8 cellular contexts compared by ENCODE assay signal in the genomic region with DNA sequence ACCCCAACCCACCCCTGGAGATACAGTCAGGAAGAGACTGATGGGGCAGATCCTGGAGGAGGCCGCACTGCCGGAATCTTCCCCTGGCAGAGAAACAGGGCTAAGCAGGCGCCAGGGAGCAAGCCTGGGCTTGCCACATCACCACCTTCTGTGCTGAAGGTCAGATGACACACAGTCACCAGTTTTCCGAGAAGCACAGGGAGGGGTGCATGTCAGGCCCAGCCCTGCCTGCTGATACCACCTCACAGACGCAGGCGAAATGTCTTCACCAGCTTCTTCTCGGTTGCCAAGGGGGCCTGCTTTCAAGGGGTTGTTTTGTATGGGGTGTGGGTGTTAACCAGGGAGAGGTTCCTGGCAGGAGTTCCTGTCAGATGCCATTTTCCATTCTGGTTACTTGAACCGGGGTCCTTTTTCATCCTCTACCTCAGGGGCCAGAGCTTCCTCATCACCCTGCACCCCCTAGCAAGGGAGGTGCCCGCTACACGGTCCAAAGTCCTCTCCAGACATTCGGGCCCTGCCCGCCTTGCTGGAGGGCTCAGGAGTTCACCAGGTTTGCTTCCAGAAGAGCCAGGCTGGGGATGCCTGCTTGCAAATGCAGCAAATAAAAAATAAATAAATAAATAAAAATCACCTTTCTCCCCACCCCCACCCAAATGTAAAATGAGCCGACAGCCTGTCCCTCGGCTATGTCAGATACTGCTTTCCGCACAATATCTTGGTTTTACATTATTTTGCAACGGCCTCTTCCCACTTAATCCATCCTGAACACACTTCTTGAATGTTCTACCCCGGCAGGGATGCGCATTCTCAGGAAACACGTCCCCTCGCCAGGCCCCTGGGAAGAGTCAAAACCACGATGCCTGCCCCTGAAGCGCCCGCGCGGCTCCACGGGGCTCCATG. TPM values are rescaled to one million over a fixed set of nuclear protein-coding genes. Genes with fewer than 3 reads are reported as not detected.
DNase-seq lines count a peak whose midpoint lies in the region; ATAC-seq and TF ChIP-seq lines count a peak whose summit lies in the region.

No MANE protein-coding gene starts in this region.

- no peaks in the 10 kb centered on the region for H3K9me3 Mint-ChIP-seq in activated T-cell treated with anti-CD3 and anti-CD28 coated beads, Interleukin-2, amount 50 U/mL, for 24 hours

- H3K27ac ChIP-seq in HUES64 (ENCODE audit: low read depth, low read length) (peak overlapping the region; percentile 92), PC-9 (peak overlapping the region; percentile 100), muscle layer of colon (ENCODE audit: low read depth, low read length) (peak overlapping the region; percentile 100)

- H3K79me2 ChIP-seq in PC-9 (ENCODE audit: low read depth) = peaks cover 73% of the 10 kb centered on the region

- peak; percentile 97 for TF ChIP-seq POLR2A in erythroblast (IDR thresholded peaks at IDR 0.05; ENCODE audit: low read length)

- no peaks in the 10 kb centered on the region for H3K9me3 ChIP-seq in HUES64 (ENCODE audit: insufficient read depth, low read depth, low read length)
- no peaks in the 10 kb centered on the region for H3K9me3 ChIP-seq in PC-9 (ENCODE audit: insufficient read depth, low read depth)
- no peaks in the 10 kb centered on the region for H3K9me3 ChIP-seq in muscle layer of colon (ENCODE audit: low read length)

- H3K36me3 Mint-ChIP-seq in activated T-cell treated with anti-CD3 and anti-CD28 coated beads, Interleukin-2, amount 50 U/mL, for 24 hours (ENCODE audit: low read depth) = peaks cover 71% of the 10 kb centered on the region

- peak overlapping the region; percentile 65 for H3K4me3 ChIP-seq in HUES64 (ENCODE audit: low read length)
- H3K4me3 ChIP-seq in PC-9 = peak overlapping the region; percentile 90
- H3K4me3 ChIP-seq in muscle layer of colon (ENCODE audit: low read depth in 1 of 2, low read length in 2 of 2) = peak overlapping the region; percentile 58 to 72

- H3K9me2 ChIP-seq in PC-9 (ENCODE audit: insufficient read depth) = no peaks in the 10 kb centered on the region

- peaks cover 82% of the 10 kb centered on the region for H3K4me1 ChIP-seq in HUES64 (ENCODE audit: insufficient read depth, low read length)
- H3K4me1 ChIP-seq in PC-9 (replicated peaks; ENCODE audit: insufficient read depth) = peaks cover 52% of the 10 kb centered on the region
- peaks cover 45% of the 10 kb centered on the region for H3K4me1 ChIP-seq in muscle layer of colon (ENCODE audit: insufficient read depth, low read length)

- CTCF ChIA-PET in PC-9 (lab: Charles Lee) = no interaction called here

- peak overlapping the region; percentile 100 for H3K27ac Mint-ChIP-seq in activated T-cell treated with anti-CD3 and anti-CD28 coated beads, Interleukin-2, amount 50 U/mL, for 24 hours

- DNase-seq in COLO668 (lab: John Stamatoyannopoulos, UW; ENCODE audit: unreplicated experiment) (peak; percentile 84), PC-9 (peak; percentile 95), erythroblast (lab: John Stamatoyannopoulos, UW) (peak; percentile 98)
- peak; percentile 87 for DNase-seq in activated T-cell treated with anti-CD3 and anti-CD28 coated beads, Interleukin-2, amount 50 U/mL, for 24 hours
- DNase-seq in stimulated activated CD8-positive, alpha-beta memory T cell treated with anti-CD3 and anti-CD28 coated beads, Interleukin-4, amount 100 ng/mL, for 48 hours = peak; percentile 90

- H3K4me3 Mint-ChIP-seq in activated T-cell treated with anti-CD3 and anti-CD28 coated beads, Interleukin-2, amount 50 U/mL, for 24 hours = peak overlapping the region; percentile 100

- WGBS in HUES64 = 34% methylated on average over 26 of the region's 26 CpGs

- H3K36me3 ChIP-seq in HUES64 (ENCODE audit: insufficient read depth, low read length) (0 out of 2 replicates have a peak, but pooled peaks cover 3% of the 10 kb centered on the region), PC-9 (ENCODE audit: low read depth) (peaks cover 35% of the 10 kb centered on the region), muscle layer of colon (ENCODE audit: insufficient read depth, low read length) (peaks cover 21% of the 10 kb centered on the region)

- H4K20me1 ChIP-seq in PC-9 (ENCODE audit: insufficient read depth) = peaks cover 38% of the 10 kb centered on the region

- peaks cover 56% of the 10 kb centered on the region for H3K4me1 Mint-ChIP-seq in activated T-cell treated with anti-CD3 and anti-CD28 coated beads, Interleukin-2, amount 50 U/mL, for 24 hours (ENCODE audit: low read depth)

- no TSS peak for BruUV-seq in PC-9 (replicated peaks; lab: Mats Ljungman, UMichigan)

- H3K27me3 Mint-ChIP-seq in activated T-cell treated with anti-CD3 and anti-CD28 coated beads, Interleukin-2, amount 50 U/mL, for 24 hours = peaks cover 2% of the 10 kb centered on the region

- H3K27me3 ChIP-seq in HUES64 (ENCODE audit: insufficient read depth, low read length) = no peaks in the 10 kb centered on the region
- H3K27me3 ChIP-seq in PC-9 (ENCODE audit: insufficient read depth, low read depth) = no peaks in the 10 kb centered on the region
- H3K27me3 ChIP-seq in muscle layer of colon (ENCODE audit: control insufficient read depth in 1 of 2, insufficient read depth in 2 of 2, low read length in 2 of 2) = no peaks in the 10 kb centered on the region

- H3K9ac ChIP-seq in HUES64 (ENCODE audit: low read depth, low read length) = peak overlapping the region; percentile 85
- peak overlapping the region; percentile 100 for H3K9ac ChIP-seq in muscle layer of colon (ENCODE audit: low read length)

- peaks cover 74% of the 10 kb centered on the region for H3F3A ChIP-seq in PC-9 (ENCODE audit: insufficient read depth, low read depth)

- TF ChIP-seq CTCF in PC-9 (conservative IDR thresholded peaks at IDR 0.05) = 0 out of 2 replicates have a peak, but pooled peaks have one; percentile 23

- H3K4me2 ChIP-seq in PC-9 = peak overlapping the region; percentile 99

- no peak overlapping the region for H2AFZ ChIP-seq in PC-9

- intact Hi-C loops in PC-9 (cut with micrococcal nuclease; ENCODE audit: unreplicated experiment) = loop anchor here (1.0 to 5.0 kb wide), 4 partner anchors 39 to 151 kb away; a partner anchor contains a TSS

- POLR2A ChIA-PET in PC-9 (lab: Charles Lee; ENCODE audit: unreplicated experiment) = interaction anchor here (0.5 to 3.2 kb wide), 23 partner anchors 15 to 194 kb away, joined by 3 to 27 read pairs (median 4); a partner anchor contains a TSS

- no peak for ATAC-seq in GM18867 (IDR thresholded peaks at IDR 0.05; ENCODE audit: unreplicated experiment)

RNA-seq across cellular contexts. Expression of a gene that starts 1.1 kb away (rescaled TPM):
- polyA plus RNA-seq in HUES64 (2013, experiment 1 of 2) = 3.6 TPM
- 3.6 TPM for polyA plus RNA-seq in HUES64 (2013, experiment 2 of 2)
- total RNA-seq in PC-9 (2021) = 825 and 938 TPM in 2 replicates

RNA-seq across cellular contexts. Expression of a gene that starts 35.0 kb away (rescaled TPM):
- polyA plus RNA-seq in HUES64 (2013, experiment 1 of 2) = 12.1 TPM
- 12.2 TPM for polyA plus RNA-seq in HUES64 (2013, experiment 2 of 2)
- total RNA-seq in PC-9 (2021) = 32.4 and 48.9 TPM in 2 replicates

RNA-seq across cellular contexts. Expression of a gene that starts 39.0 kb away (rescaled TPM):
- polyA plus RNA-seq in HUES64 (2013, experiment 1 of 2) = 0.55 TPM
- polyA plus RNA-seq in HUES64 (2013, experiment 2 of 2) = 1.9 TPM
- 9.5 and 9.8 TPM in 2 replicates for total RNA-seq in PC-9 (2021)
